In the genomic region with DNA sequence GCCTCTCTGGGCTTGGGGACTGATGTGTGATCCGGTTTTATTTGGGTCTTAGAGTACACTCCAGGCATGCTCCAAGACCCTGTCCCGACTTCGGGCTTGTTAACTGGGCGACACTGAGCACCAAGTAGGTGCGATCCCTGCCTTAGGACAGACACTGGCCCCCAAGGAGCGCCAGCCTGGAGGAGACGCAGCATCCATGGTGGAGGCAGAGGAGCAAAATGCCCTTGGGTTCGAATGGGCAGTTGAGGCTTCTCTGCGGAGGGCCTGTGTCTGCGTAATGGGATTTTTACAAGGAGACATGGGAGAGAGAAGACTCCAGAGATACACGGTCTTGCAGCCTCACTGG, we compare ENCODE assay signal across 1 cellular context.
TF ChIP-seq lines count a peak whose summit lies in the region.

No MANE protein-coding gene starts in this region.

TF ChIP-seq in IMR-90, 13 proteins besides CTCF, POLR2A, EP300 and RAD21 (continued from another document):
- TF ChIP-seq FOS (IDR thresholded peaks at IDR 0.05; ENCODE audit: low read depth, low read length) = no peak
- TF ChIP-seq RCOR1 (IDR thresholded peaks at IDR 0.05; ENCODE audit: insufficient replicate concordance, low read length) = no peak
- TF ChIP-seq CHD1 (IDR thresholded peaks at IDR 0.05; ENCODE audit: low read depth, low read length) = no peak
- no peak for TF ChIP-seq MAZ (IDR thresholded peaks at IDR 0.05; ENCODE audit: borderline replicate concordance, low read depth, low read length)
